1 cellular context compared by ENCODE assay signal in the genomic region with DNA sequence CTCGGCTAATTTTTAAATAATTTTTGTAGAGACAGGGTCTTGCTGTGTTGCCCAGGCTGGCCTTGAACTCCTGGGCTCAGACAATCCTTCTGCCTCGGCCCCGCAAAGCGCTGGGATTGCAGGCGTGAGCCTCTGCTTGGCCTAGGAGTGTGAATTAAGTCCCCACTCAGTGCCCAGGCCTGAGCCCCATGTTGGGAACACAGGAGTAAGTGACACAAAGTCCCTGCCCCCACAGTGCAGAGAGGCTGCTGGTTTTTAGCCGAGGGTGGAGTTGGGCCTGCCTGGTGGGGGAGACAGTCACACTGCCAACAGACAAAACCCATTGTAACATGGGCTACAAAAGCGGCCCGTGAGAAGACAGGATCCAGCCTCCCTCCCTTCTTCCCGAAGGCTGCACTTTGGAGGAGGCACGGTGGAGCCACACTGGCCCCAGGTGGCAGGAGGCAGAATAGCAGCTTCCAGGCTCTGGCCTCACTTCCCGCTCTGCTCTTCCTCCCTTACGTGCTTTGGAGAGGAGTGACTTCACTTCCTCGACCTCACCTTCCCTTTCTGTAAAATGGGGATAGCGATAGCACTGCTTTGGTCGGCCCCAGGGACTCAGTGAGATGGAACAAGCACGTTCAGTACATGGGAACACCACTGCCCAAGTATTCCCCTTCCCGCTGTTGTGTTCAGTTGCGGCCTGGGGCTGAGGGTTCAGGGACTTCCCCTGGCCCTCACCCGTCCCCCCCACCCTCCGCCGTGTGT.
TF ChIP-seq lines count a peak whose summit lies in the region.

No MANE protein-coding gene starts in this region.

TF ChIP-seq in H1, 55 proteins besides CTCF, POLR2A, EP300 and RAD21:
- TF ChIP-seq KDM1A (IDR thresholded peaks at IDR 0.05; ENCODE audit: borderline replicate concordance, low read length) = peak; percentile 72; the same call in 1 of the 2 replicates
- TF ChIP-seq NANOG (IDR thresholded peaks at IDR 0.05; ENCODE audit: insufficient read depth, low read depth, low read length, poor library complexity, severe bottlenecking) = peak; percentile 20
- peak; percentile 61; the same call in 1 of the 2 replicates for TF ChIP-seq GABPA (IDR thresholded peaks at IDR 0.05; ENCODE audit: borderline replicate concordance, insufficient read depth, low read length)
- TF ChIP-seq, protein P1, sequence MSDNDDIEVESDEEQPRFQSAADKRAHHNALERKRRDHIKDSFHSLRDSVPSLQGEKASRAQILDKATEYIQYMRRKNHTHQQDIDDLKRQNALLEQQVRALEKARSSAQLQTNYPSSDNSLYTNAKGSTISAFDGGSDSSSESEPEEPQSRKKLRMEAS (IDR thresholded peaks at IDR 0.05) = peak; percentile 11; the same call in 1 of the 2 replicates
- TF ChIP-seq JUN (IDR thresholded peaks at IDR 0.05; ENCODE audit: low read depth, low read length) = no peak
- peak; percentile 23 for TF ChIP-seq ASH2L (IDR thresholded peaks at IDR 0.05; ENCODE audit: low read length)
- 0 out of 2 replicates have a peak, but pooled peaks have one; percentile 40 for TF ChIP-seq SP1 (IDR thresholded peaks at IDR 0.05; ENCODE audit: low read depth, low read length)
- peak in 1 of 2 experiments; percentile 6 for TF ChIP-seq BCL11A (IDR thresholded peaks at IDR 0.05; ENCODE audit: low read depth in 2 of 2, low read length in 2 of 2)
- TF ChIP-seq JUND (IDR thresholded peaks at IDR 0.05; ENCODE audit: low read length) = 0 out of 2 replicates have a peak, but pooled peaks have one; percentile 20
- TF ChIP-seq PHF8 (conservative IDR thresholded peaks at IDR 0.05; ENCODE audit: low read depth, low read length) = no peak
- 0 out of 2 replicates have a peak, but pooled peaks have one; percentile 18 for TF ChIP-seq TAF1 (IDR thresholded peaks at IDR 0.05; ENCODE audit: low read depth, low read length)
- TF ChIP-seq SIN3A (conservative IDR thresholded peaks at IDR 0.05 in 1 of 2, IDR thresholded peaks at IDR 0.05 in 1 of 2; ENCODE audit: low read depth in 1 of 2, low read length in 2 of 2) = peak; percentile 36 to 82; a peak in 2 of 4 replicates
- TF ChIP-seq SAP30 (IDR thresholded peaks at IDR 0.05; ENCODE audit: insufficient read depth, insufficient replicate concordance, low read length) = no peak
- TF ChIP-seq TBP (IDR thresholded peaks at IDR 0.05; ENCODE audit: low read depth, low read length) = peak; percentile 31; the same call in 1 of the 2 replicates
- TF ChIP-seq CHD2 (IDR thresholded peaks at IDR 0.05; ENCODE audit: low read length) = 0 out of 2 replicates have a peak, but pooled peaks have one; percentile 10
- TF ChIP-seq GTF2F1 (IDR thresholded peaks at IDR 0.05; ENCODE audit: borderline replicate concordance, low read depth, low read length) = no peak
- TF ChIP-seq HDAC2 (IDR thresholded peaks at IDR 0.05; ENCODE audit: borderline replicate concordance in 1 of 2, low read depth in 2 of 2, low read length in 2 of 2) = peak in 1 of 2 experiments; percentile 89; a peak in 2 of 4 replicates
- TF ChIP-seq CEBPB (IDR thresholded peaks at IDR 0.05; ENCODE audit: low read depth, low read length) = no peak
- TF ChIP-seq KDM5A (IDR thresholded peaks at IDR 0.05; ENCODE audit: low read length) = peak; percentile 47; the same call in 1 of the 2 replicates
